ENCODE assay signal across 1 cellular context in the genomic region with DNA sequence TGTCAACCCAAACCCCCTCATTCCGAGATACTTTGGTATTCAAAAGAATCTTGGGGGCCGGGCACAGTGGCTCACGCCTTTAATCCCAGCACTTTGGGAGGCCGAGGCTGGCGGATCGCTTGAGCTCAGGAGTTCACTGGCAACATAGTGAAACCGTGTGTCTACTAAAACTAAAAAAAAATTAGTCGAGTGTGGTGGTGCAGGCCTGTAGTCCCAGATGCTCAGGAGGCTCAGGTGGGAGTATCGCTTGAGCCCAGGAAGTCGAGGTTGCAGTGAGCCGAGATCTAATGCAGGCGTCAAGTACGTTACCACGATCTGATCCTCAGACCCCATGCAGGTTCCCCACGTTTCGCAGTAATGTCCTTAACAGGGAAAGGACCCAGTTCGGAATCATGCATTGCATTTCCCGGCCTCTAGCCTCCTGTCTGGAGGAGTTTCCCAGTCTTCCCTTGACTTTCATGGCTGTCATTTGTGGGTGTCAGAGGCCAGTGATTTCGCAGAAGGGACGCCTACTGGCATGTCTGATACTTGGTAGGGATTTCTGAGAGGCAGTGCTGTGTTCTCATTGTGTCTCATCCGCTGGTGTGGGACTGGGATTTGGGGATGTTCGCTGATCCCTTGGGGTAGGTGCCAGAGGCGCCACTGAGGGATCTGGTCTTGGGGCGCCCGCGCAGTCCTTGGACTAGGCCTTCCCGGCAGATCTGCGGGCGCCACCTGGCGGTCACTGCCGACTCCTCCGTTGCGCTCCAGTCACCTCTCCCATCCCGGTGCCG.
A peak's percentile ranks its signal among the peaks of the same experiment; 100 is the strongest.
TF ChIP-seq lines count a peak whose summit lies in the region.

No MANE protein-coding gene starts in this region.

TF ChIP-seq in HepG2, 621 proteins besides CTCF, POLR2A, EP300 and RAD21 (continues in another document):
- TF ChIP-seq HNRNPK (IDR thresholded peaks at IDR 0.05; ENCODE audit: low read depth, low read length, poor library complexity, severe bottlenecking) (no peak), RBM22 (optimal IDR thresholded peaks at IDR 0.05; ENCODE audit: low read length) (no peak), ARNTL (CRISPR knock-in tag; IDR thresholded peaks at IDR 0.05) (no peak), SPEN (CRISPR knock-in tag; IDR thresholded peaks at IDR 0.05; ENCODE audit: low read depth) (peak; percentile 58; the same call in 1 of the 2 replicates), FOXA1 (IDR thresholded peaks at IDR 0.05) (no peak), FOXA1 (CRISPR knock-in tag; IDR thresholded peaks at IDR 0.05) (no peak), FOXJ3 (CRISPR knock-in tag; IDR thresholded peaks at IDR 0.05; ENCODE audit: borderline replicate concordance) (no peak), JARID2 (CRISPR knock-in tag; IDR thresholded peaks at IDR 0.05; ENCODE audit: insufficient replicate concordance) (no peak), CREB1 (IDR thresholded peaks at IDR 0.05) (no peak), CREB1 (CRISPR knock-in tag; IDR thresholded peaks at IDR 0.05) (no peak), ZMYM2 (CRISPR knock-in tag; IDR thresholded peaks at IDR 0.05) (no peak), GABPA (IDR thresholded peaks at IDR 0.05; ENCODE audit: low read depth, low read length) (no peak), GABPA (CRISPR knock-in tag; IDR thresholded peaks at IDR 0.05; ENCODE audit: low read depth) (no peak), NPAS2 (CRISPR knock-in tag; IDR thresholded peaks at IDR 0.05; ENCODE audit: borderline replicate concordance) (no peak), TMF1 (CRISPR knock-in tag; IDR thresholded peaks at IDR 0.05; ENCODE audit: low read depth) (no peak)
- TF ChIP-seq, protein P1, sequence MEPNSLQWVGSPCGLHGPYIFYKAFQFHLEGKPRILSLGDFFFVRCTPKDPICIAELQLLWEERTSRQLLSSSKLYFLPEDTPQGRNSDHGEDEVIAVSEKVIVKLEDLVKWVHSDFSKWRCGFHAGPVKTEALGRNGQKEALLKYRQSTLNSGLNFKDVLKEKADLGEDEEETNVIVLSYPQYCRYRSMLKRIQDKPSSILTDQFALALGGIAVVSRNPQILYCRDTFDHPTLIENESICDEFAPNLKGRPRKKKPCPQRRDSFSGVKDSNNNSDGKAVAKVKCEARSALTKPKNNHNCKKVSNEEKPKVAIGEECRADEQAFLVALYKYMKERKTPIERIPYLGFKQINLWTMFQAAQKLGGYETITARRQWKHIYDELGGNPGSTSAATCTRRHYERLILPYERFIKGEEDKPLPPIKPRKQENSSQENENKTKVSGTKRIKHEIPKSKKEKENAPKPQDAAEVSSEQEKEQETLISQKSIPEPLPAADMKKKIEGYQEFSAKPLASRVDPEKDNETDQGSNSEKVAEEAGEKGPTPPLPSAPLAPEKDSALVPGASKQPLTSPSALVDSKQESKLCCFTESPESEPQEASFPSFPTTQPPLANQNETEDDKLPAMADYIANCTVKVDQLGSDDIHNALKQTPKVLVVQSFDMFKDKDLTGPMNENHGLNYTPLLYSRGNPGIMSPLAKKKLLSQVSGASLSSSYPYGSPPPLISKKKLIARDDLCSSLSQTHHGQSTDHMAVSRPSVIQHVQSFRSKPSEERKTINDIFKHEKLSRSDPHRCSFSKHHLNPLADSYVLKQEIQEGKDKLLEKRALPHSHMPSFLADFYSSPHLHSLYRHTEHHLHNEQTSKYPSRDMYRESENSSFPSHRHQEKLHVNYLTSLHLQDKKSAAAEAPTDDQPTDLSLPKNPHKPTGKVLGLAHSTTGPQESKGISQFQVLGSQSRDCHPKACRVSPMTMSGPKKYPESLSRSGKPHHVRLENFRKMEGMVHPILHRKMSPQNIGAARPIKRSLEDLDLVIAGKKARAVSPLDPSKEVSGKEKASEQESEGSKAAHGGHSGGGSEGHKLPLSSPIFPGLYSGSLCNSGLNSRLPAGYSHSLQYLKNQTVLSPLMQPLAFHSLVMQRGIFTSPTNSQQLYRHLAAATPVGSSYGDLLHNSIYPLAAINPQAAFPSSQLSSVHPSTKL (CRISPR knock-in tag; IDR thresholded peaks at IDR 0.05), result no peak
- TF ChIP-seq, protein P2, sequence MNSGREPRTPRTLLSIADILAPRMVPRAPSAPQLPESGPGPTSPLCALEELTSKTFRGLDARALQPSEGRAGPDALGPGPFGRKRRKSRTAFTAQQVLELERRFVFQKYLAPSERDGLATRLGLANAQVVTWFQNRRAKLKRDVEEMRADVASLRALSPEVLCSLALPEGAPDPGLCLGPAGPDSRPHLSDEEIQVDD (CRISPR knock-in tag; IDR thresholded peaks at IDR 0.05; ENCODE audit: borderline replicate concordance), result no peak
- TF ChIP-seq, protein P3, sequence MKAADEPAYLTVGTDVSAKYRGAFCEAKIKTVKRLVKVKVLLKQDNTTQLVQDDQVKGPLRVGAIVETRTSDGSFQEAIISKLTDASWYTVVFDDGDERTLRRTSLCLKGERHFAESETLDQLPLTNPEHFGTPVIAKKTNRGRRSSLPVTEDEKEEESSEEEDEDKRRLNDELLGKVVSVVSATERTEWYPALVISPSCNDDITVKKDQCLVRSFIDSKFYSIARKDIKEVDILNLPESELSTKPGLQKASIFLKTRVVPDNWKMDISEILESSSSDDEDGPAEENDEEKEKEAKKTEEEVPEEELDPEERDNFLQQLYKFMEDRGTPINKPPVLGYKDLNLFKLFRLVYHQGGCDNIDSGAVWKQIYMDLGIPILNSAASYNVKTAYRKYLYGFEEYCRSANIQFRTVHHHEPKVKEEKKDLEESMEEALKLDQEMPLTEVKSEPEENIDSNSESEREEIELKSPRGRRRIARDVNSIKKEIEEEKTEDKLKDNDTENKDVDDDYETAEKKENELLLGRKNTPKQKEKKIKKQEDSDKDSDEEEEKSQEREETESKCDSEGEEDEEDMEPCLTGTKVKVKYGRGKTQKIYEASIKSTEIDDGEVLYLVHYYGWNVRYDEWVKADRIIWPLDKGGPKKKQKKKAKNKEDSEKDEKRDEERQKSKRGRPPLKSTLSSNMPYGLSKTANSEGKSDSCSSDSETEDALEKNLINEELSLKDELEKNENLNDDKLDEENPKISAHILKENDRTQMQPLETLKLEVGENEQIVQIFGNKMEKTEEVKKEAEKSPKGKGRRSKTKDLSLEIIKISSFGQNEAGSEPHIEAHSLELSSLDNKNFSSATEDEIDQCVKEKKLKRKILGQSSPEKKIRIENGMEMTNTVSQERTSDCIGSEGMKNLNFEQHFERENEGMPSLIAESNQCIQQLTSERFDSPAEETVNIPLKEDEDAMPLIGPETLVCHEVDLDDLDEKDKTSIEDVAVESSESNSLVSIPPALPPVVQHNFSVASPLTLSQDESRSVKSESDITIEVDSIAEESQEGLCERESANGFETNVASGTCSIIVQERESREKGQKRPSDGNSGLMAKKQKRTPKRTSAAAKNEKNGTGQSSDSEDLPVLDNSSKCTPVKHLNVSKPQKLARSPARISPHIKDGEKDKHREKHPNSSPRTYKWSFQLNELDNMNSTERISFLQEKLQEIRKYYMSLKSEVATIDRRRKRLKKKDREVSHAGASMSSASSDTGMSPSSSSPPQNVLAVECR (CRISPR knock-in tag; IDR thresholded peaks at IDR 0.05; ENCODE audit: borderline replicate concordance), result peak; percentile 31; the same call in 1 of the 2 replicates
- TF ChIP-seq, protein P4, sequence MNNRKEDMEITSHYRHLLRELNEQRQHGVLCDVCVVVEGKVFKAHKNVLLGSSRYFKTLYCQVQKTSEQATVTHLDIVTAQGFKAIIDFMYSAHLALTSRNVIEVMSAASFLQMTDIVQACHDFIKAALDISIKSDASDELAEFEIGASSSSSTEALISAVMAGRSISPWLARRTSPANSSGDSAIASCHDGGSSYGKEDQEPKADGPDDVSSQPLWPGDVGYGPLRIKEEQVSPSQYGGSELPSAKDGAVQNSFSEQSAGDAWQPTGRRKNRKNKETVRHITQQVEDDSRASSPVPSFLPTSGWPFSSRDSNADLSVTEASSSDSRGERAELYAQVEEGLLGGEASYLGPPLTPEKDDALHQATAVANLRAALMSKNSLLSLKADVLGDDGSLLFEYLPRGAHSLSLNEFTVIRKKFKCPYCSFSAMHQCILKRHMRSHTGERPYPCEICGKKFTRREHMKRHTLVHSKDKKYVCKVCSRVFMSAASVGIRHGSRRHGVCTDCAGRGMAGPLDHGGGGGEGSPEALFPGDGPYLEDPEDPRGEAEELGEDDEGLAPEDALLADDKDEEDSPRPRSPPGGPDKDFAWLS (CRISPR knock-in tag; IDR thresholded peaks at IDR 0.05; ENCODE audit: borderline replicate concordance), result no peak
- TF ChIP-seq, protein P5, sequence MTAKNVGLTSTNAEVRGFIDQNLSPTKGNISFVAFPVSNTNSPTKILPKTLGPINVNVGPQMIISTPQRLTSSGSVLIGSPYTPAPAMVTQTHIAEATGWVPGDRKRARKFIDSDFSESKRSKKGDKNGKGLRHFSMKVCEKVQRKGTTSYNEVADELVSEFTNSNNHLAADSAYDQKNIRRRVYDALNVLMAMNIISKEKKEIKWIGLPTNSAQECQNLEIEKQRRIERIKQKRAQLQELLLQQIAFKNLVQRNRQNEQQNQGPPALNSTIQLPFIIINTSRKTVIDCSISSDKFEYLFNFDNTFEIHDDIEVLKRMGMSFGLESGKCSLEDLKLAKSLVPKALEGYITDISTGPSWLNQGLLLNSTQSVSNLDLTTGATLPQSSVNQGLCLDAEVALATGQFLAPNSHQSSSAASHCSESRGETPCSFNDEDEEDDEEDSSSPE (CRISPR knock-in tag; IDR thresholded peaks at IDR 0.05), result peak; percentile 1
- TF ChIP-seq, protein P6, sequence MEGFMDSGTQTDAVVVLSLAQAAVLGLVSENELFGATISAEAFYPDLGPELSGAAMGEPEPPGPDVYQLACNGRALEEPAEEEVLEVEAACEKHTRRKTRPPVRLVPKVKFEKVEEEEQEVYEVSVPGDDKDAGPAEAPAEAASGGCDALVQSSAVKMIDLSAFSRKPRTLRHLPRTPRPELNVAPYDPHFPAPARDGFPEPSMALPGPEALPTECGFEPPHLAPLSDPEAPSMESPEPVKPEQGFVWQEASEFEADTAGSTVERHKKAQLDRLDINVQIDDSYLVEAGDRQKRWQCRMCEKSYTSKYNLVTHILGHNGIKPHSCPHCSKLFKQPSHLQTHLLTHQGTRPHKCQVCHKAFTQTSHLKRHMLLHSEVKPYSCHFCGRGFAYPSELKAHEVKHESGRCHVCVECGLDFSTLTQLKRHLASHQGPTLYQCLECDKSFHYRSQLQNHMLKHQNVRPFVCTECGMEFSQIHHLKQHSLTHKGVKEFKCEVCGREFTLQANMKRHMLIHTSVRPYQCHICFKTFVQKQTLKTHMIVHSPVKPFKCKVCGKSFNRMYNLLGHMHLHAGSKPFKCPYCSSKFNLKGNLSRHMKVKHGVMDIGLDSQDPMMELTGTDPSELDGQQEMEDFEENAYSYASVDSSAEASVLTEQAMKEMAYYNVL (CRISPR knock-in tag; IDR thresholded peaks at IDR 0.05; ENCODE audit: borderline replicate concordance), result no peak
- TF ChIP-seq, protein P7, sequence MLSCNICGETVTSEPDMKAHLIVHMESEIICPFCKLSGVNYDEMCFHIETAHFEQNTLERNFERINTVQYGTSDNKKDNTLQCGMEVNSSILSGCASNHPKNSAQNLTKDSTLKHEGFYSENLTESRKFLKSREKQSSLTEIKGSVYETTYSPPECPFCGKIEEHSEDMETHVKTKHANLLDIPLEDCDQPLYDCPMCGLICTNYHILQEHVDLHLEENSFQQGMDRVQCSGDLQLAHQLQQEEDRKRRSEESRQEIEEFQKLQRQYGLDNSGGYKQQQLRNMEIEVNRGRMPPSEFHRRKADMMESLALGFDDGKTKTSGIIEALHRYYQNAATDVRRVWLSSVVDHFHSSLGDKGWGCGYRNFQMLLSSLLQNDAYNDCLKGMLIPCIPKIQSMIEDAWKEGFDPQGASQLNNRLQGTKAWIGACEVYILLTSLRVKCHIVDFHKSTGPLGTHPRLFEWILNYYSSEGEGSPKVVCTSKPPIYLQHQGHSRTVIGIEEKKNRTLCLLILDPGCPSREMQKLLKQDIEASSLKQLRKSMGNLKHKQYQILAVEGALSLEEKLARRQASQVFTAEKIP (CRISPR knock-in tag; IDR thresholded peaks at IDR 0.05; ENCODE audit: borderline replicate concordance), result no peak
- TF ChIP-seq, protein P8, sequence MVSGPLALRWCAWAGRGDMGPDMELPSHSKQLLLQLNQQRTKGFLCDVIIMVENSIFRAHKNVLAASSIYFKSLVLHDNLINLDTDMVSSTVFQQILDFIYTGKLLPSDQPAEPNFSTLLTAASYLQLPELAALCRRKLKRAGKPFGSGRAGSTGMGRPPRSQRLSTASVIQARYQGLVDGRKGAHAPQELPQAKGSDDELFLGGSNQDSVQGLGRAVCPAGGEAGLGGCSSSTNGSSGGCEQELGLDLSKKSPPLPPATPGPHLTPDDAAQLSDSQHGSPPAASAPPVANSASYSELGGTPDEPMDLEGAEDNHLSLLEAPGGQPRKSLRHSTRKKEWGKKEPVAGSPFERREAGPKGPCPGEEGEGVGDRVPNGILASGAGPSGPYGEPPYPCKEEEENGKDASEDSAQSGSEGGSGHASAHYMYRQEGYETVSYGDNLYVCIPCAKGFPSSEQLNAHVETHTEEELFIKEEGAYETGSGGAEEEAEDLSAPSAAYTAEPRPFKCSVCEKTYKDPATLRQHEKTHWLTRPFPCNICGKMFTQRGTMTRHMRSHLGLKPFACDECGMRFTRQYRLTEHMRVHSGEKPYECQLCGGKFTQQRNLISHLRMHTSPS (CRISPR knock-in tag; IDR thresholded peaks at IDR 0.05; ENCODE audit: low read depth), result no peak
- TF ChIP-seq, protein P9, sequence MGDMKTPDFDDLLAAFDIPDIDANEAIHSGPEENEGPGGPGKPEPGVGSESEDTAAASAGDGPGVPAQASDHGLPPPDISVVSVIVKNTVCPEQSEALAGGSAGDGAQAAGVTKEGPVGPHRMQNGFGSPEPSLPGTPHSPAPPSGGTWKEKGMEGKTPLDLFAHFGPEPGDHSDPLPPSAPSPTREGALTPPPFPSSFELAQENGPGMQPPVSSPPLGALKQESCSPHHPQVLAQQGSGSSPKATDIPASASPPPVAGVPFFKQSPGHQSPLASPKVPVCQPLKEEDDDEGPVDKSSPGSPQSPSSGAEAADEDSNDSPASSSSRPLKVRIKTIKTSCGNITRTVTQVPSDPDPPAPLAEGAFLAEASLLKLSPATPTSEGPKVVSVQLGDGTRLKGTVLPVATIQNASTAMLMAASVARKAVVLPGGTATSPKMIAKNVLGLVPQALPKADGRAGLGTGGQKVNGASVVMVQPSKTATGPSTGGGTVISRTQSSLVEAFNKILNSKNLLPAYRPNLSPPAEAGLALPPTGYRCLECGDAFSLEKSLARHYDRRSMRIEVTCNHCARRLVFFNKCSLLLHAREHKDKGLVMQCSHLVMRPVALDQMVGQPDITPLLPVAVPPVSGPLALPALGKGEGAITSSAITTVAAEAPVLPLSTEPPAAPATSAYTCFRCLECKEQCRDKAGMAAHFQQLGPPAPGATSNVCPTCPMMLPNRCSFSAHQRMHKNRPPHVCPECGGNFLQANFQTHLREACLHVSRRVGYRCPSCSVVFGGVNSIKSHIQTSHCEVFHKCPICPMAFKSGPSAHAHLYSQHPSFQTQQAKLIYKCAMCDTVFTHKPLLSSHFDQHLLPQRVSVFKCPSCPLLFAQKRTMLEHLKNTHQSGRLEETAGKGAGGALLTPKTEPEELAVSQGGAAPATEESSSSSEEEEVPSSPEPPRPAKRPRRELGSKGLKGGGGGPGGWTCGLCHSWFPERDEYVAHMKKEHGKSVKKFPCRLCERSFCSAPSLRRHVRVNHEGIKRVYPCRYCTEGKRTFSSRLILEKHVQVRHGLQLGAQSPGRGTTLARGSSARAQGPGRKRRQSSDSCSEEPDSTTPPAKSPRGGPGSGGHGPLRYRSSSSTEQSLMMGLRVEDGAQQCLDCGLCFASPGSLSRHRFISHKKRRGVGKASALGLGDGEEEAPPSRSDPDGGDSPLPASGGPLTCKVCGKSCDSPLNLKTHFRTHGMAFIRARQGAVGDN (CRISPR knock-in tag; IDR thresholded peaks at IDR 0.05), result peak; percentile 73
